In genomic region chr22:32579533-32580220, GRCh38 we compare ENCODE assay signal across 1 cellular context.
TF ChIP-seq lines count a peak whose summit lies in the region.

No MANE protein-coding gene starts in this region.

TF ChIP-seq in HepG2, 621 proteins besides CTCF, POLR2A, EP300 and RAD21 (continued from another document and continues in another):
- no peak for TF ChIP-seq E2F1 (CRISPR knock-in tag; IDR thresholded peaks at IDR 0.05)
- no peak for TF ChIP-seq ZSCAN29 (CRISPR knock-in tag; conservative IDR thresholded peaks at IDR 0.05)
- no peak for TF ChIP-seq TEAD3 (CRISPR knock-in tag; optimal IDR thresholded peaks at IDR 0.05; ENCODE audit: borderline replicate concordance)
- TF ChIP-seq CENPX (CRISPR knock-in tag; IDR thresholded peaks at IDR 0.05): no peak
- TF ChIP-seq SMAD9 (CRISPR knock-in tag; IDR thresholded peaks at IDR 0.05): no peak
- TF ChIP-seq KLF11 (CRISPR knock-in tag; IDR thresholded peaks at IDR 0.05): no peak
- TF ChIP-seq ZNF543 (CRISPR knock-in tag; IDR thresholded peaks at IDR 0.05): no peak
- TF ChIP-seq SAFB2 (CRISPR knock-in tag; IDR thresholded peaks at IDR 0.05; ENCODE audit: borderline replicate concordance, low read depth): no peak
- TF ChIP-seq RNF219 (CRISPR knock-in tag; IDR thresholded peaks at IDR 0.05): no peak
- no peak for TF ChIP-seq ZBTB14 (CRISPR knock-in tag; IDR thresholded peaks at IDR 0.05)
- TF ChIP-seq PLRG1 (conservative IDR thresholded peaks at IDR 0.05): no peak
- TF ChIP-seq ZNF777 (CRISPR knock-in tag; IDR thresholded peaks at IDR 0.05): no peak
- TF ChIP-seq WIZ (CRISPR knock-in tag; IDR thresholded peaks at IDR 0.05): peak; percentile 76; the same call in 1 of the 2 replicates
- TF ChIP-seq ATF4 (CRISPR knock-in tag; IDR thresholded peaks at IDR 0.05): no peak
- TF ChIP-seq ZNF569 (CRISPR knock-in tag; IDR thresholded peaks at IDR 0.05; ENCODE audit: borderline replicate concordance): no peak
- TF ChIP-seq RELA (CRISPR knock-in tag; IDR thresholded peaks at IDR 0.05): no peak
- no peak for TF ChIP-seq NFYC (CRISPR knock-in tag; IDR thresholded peaks at IDR 0.05)
- no peak for TF ChIP-seq KAT8 (CRISPR knock-in tag; IDR thresholded peaks at IDR 0.05)
- no peak for TF ChIP-seq DR1 (CRISPR knock-in tag; IDR thresholded peaks at IDR 0.05)
- TF ChIP-seq RORA (CRISPR knock-in tag; IDR thresholded peaks at IDR 0.05): no peak
- no peak for TF ChIP-seq CREBL2 (CRISPR knock-in tag; IDR thresholded peaks at IDR 0.05; ENCODE audit: borderline replicate concordance)
- 0 out of 2 replicates have a peak, but pooled peaks have one; percentile 51 for TF ChIP-seq ZNF331 (CRISPR knock-in tag; IDR thresholded peaks at IDR 0.05)
- TF ChIP-seq HOXA9 (CRISPR knock-in tag; IDR thresholded peaks at IDR 0.05; ENCODE audit: borderline replicate concordance): no peak
- TF ChIP-seq CEBPB (IDR thresholded peaks at IDR 0.05; ENCODE audit: borderline replicate concordance, low read depth, low read length): no peak
- TF ChIP-seq RFX1 (IDR thresholded peaks at IDR 0.05): no peak
- TF ChIP-seq ZNF674 (CRISPR knock-in tag; IDR thresholded peaks at IDR 0.05; ENCODE audit: low read depth): no peak
- TF ChIP-seq TAF1 (CRISPR knock-in tag; IDR thresholded peaks at IDR 0.05): no peak
- TF ChIP-seq THRA (CRISPR knock-in tag; IDR thresholded peaks at IDR 0.05; ENCODE audit: borderline replicate concordance): peak; percentile 88
- TF ChIP-seq MXD4 (CRISPR knock-in tag; IDR thresholded peaks at IDR 0.05): no peak
- no peak for TF ChIP-seq ZBTB49 (CRISPR knock-in tag; IDR thresholded peaks at IDR 0.05; ENCODE audit: borderline replicate concordance)
- TF ChIP-seq GTF3A (CRISPR knock-in tag; conservative IDR thresholded peaks at IDR 0.05): no peak
- peak; percentile 74; the same call in 1 of the 2 replicates for TF ChIP-seq ZBTB4 (CRISPR knock-in tag; IDR thresholded peaks at IDR 0.05; ENCODE audit: borderline replicate concordance)
- no peak for TF ChIP-seq KLF13 (CRISPR knock-in tag; IDR thresholded peaks at IDR 0.05)
- no peak for TF ChIP-seq NFYB (CRISPR knock-in tag; IDR thresholded peaks at IDR 0.05)
- no peak; the same call in 1 of the 2 replicates for TF ChIP-seq ZSCAN25 (CRISPR knock-in tag; IDR thresholded peaks at IDR 0.05)
- TF ChIP-seq ZNF607 (CRISPR knock-in tag; IDR thresholded peaks at IDR 0.05; ENCODE audit: borderline replicate concordance): no peak
- TF ChIP-seq ZNF180 (CRISPR knock-in tag; IDR thresholded peaks at IDR 0.05; ENCODE audit: borderline replicate concordance, low read depth): no peak
- TF ChIP-seq NFE2L2 (IDR thresholded peaks at IDR 0.05; ENCODE audit: low read length): no peak
- TF ChIP-seq FOXO4 (CRISPR knock-in tag; conservative IDR thresholded peaks at IDR 0.05): no peak
- TF ChIP-seq NPAS2 (CRISPR knock-in tag; IDR thresholded peaks at IDR 0.05; ENCODE audit: borderline replicate concordance): no peak
- no peak for TF ChIP-seq HIC2 (CRISPR knock-in tag; IDR thresholded peaks at IDR 0.05; ENCODE audit: low read depth)
- no peak for TF ChIP-seq TFDP2 (CRISPR knock-in tag; IDR thresholded peaks at IDR 0.05)
- peak; percentile 17; the same call in 1 of the 2 replicates for TF ChIP-seq ZNF501 (CRISPR knock-in tag; IDR thresholded peaks at IDR 0.05)
- TF ChIP-seq RXRA (CRISPR knock-in tag; IDR thresholded peaks at IDR 0.05): peak; percentile 87; the same call in 1 of the 2 replicates
- TF ChIP-seq ZBTB33 (CRISPR knock-in tag; IDR thresholded peaks at IDR 0.05): 0 out of 2 replicates have a peak, but pooled peaks have one; percentile 45
